Comparison of ENCODE assay signal across 12 cellular contexts in the genomic region with DNA sequence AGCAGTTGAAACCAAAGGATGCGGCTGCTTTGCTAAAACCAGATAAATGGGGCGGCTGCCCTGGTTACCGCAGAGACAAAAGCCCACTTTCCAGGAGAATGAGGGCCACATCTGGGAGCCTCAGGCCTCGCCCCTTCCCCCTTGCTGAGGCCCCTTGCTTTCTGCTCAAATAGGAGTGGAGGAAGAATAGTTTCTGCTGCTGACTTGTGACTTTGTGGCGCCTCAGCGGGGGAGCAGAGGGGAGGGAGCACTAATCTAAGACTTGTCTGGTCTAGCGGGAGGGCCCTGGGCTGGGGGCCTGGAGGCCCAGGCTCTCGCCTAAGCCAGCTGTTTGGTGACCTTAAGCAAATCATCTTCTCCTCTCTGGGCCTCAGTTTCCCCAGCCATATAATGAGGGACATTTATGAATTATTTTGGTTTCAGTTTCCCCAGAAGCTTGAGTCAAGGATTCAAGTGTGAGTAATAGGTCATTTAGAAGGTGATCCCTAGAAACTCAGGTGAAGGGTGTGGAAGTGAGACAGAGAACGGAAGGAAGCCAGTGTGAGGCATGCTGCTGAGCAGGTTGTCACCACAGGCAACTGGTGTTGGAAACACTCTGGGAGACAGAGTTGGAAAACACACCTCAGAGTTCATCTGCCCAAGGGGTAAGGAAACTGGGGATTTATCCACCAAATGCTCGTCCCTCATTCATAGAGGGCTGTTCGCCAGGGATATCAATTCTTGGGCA. TPM values are rescaled to one million over a fixed set of nuclear protein-coding genes. Genes with fewer than 3 reads are reported as not detected.
DNase-seq lines count a peak whose midpoint lies in the region; ATAC-seq lines count a peak whose summit lies in the region.
"Had no signal": no experiment of that assay in that cellular context is flagged by ENCODE, and none has a peak within 500 bp of the region (broad histone marks: within the 10 kb centered on the region; RNA-seq: fewer than 3 reads in every experiment).

No MANE protein-coding gene starts in this region.

- no peak for ATAC-seq in stimulated activated naive CD8-positive, alpha-beta T cell treated with anti-CD3 and anti-CD28 coated beads, Interleukin-15, amount 100 ng/mL, for 72 hours

- H3K4me1 ChIP-seq in effector memory CD4-positive, alpha-beta T cell (ENCODE audit: control insufficient read depth, insufficient read depth, low read length, poor library complexity, severe bottlenecking) = peaks cover 11% of the 10 kb centered on the region

- intact Hi-C loops in activated CD4-positive, alpha-beta memory T cell treated with anti-CD3 and anti-CD28 coated beads for 36 hours (cut with micrococcal nuclease) = no loop called here

- no peaks in the 10 kb centered on the region for H3K27me3 ChIP-seq in effector memory CD4-positive, alpha-beta T cell (replicated peaks; ENCODE audit: control insufficient read depth, insufficient read depth, low read length, poor library complexity, severe bottlenecking)
- H3K27me3 ChIP-seq: SJSA1 had no signal

- peak overlapping the region; percentile 82 for H3K27ac Mint-ChIP-seq in activated naive CD4-positive, alpha-beta T cell treated with anti-CD3 and anti-CD28 coated beads, Interleukin-2, amount 10 ng/mL, durations not matched to agents 7 days and 5 days
- H3K27ac Mint-ChIP-seq in activated CD4-positive, alpha-beta memory T cell treated with anti-CD3 and anti-CD28 coated beads for 36 hours = peak overlapping the region; percentile 40
- no peak overlapping the region for H3K27ac Mint-ChIP-seq in stimulated activated naive CD8-positive, alpha-beta T cell treated with anti-CD3 and anti-CD28 coated beads, Interleukin-15, amount 100 ng/mL, for 72 hours
- H3K27ac Mint-ChIP-seq: memory B cell had no signal

- H3K4me3 Mint-ChIP-seq in activated naive CD4-positive, alpha-beta T cell treated with anti-CD3 and anti-CD28 coated beads, Interleukin-2, amount 10 ng/mL, durations not matched to agents 7 days and 5 days = no peak overlapping the region
- H3K4me3 Mint-ChIP-seq in activated CD4-positive, alpha-beta memory T cell treated with anti-CD3 and anti-CD28 coated beads for 36 hours = peak overlapping the region; percentile 12
- H3K4me3 Mint-ChIP-seq in stimulated activated naive CD8-positive, alpha-beta T cell treated with anti-CD3 and anti-CD28 coated beads, Interleukin-15, amount 100 ng/mL, for 72 hours = peak overlapping the region; percentile 42 to 60
- H3K4me3 Mint-ChIP-seq: memory B cell had no signal

- peaks cover 20% of the 10 kb centered on the region for H3K4me1 Mint-ChIP-seq in activated naive CD4-positive, alpha-beta T cell treated with anti-CD3 and anti-CD28 coated beads, Interleukin-2, amount 10 ng/mL, durations not matched to agents 7 days and 5 days
- H3K4me1 Mint-ChIP-seq in activated CD4-positive, alpha-beta memory T cell treated with anti-CD3 and anti-CD28 coated beads for 36 hours (ENCODE audit: low read depth) = peaks cover 50% of the 10 kb centered on the region
- H3K4me1 Mint-ChIP-seq in stimulated activated naive CD8-positive, alpha-beta T cell treated with anti-CD3 and anti-CD28 coated beads, Interleukin-15, amount 100 ng/mL, for 72 hours = peaks cover 55% of the 10 kb centered on the region

- no peaks in the 10 kb centered on the region for H3K36me3 ChIP-seq in effector memory CD4-positive, alpha-beta T cell (ENCODE audit: control insufficient read depth, insufficient read depth, low read length)
- H3K36me3 ChIP-seq: SJSA1 had no signal

- H3K9me3 ChIP-seq in effector memory CD4-positive, alpha-beta T cell (ENCODE audit: control insufficient read depth, low read length) = no peaks in the 10 kb centered on the region
- H3K9me3 ChIP-seq: SJSA1 had no signal

- no peak overlapping the region for H3K27ac ChIP-seq in effector memory CD4-positive, alpha-beta T cell (ENCODE audit: insufficient read depth, low read length, poor library complexity, severe bottlenecking)
- H3K27ac ChIP-seq: SJSA1 had no signal

- H3K4me3 ChIP-seq in effector memory CD4-positive, alpha-beta T cell (ENCODE audit: insufficient read depth, low read depth, low read length, poor library complexity, severe bottlenecking) = no peak overlapping the region
- H3K4me3 ChIP-seq: SJSA1 had no signal

- no peaks in the 10 kb centered on the region for H3K36me3 Mint-ChIP-seq in activated naive CD4-positive, alpha-beta T cell treated with anti-CD3 and anti-CD28 coated beads, Interleukin-2, amount 10 ng/mL, durations not matched to agents 7 days and 5 days
- no peaks in the 10 kb centered on the region for H3K36me3 Mint-ChIP-seq in activated CD4-positive, alpha-beta memory T cell treated with anti-CD3 and anti-CD28 coated beads for 36 hours
- H3K36me3 Mint-ChIP-seq: memory B cell had no signal

- DNase-seq in activated naive CD4-positive, alpha-beta T cell treated with anti-CD3 and anti-CD28 coated beads, Interleukin-2, amount 10 ng/mL, durations not matched to agents 7 days and 5 days = peak; percentile 29
- DNase-seq in activated naive CD4-positive, alpha-beta T cell (lab: John Stamatoyannopoulos, UW) = no peak
- peak; percentile 27 for DNase-seq in activated CD4-positive, alpha-beta memory T cell treated with anti-CD3 and anti-CD28 coated beads for 36 hours
- DNase-seq in iPS-NIHi7 (ENCODE audit: extremely low spot score) (peak; percentile 66), NCI-H1105 (lab: John Stamatoyannopoulos, UW) (no peak), NCI-H1092 treated with DMSO at 0.1 percent for 48 hours (lab: John Stamatoyannopoulos, UW) (no peak)
- DNase-seq in stimulated activated naive CD8-positive, alpha-beta T cell treated with anti-CD3 and anti-CD28 coated beads, Interleukin-15, amount 100 ng/mL, for 72 hours = no peak
- DNase-seq in effector memory CD4-positive, alpha-beta T cell = no peak
- DNase-seq: activated CD8-positive, alpha-beta memory T cell treated with anti-CD3 and anti-CD28 coated beads for 24 hours; NCI-H2171 had no signal

- CTCF ChIA-PET in activated naive CD4-positive, alpha-beta T cell treated with anti-CD3 and anti-CD28 coated beads, Interleukin-2, amount 10 ng/mL, durations not matched to agents 7 days and 5 days (lab: Charles Lee) = interaction anchor here (0.7 to 1.3 kb wide), 2 partner anchors 26 to 29 kb away, joined by 3 read pairs; partner anchors contain the start of gene SMAD3
- CTCF ChIA-PET in activated CD4-positive, alpha-beta memory T cell treated with anti-CD3 and anti-CD28 coated beads for 36 hours (lab: Charles Lee) = no interaction called here

- POLR2A ChIA-PET in activated CD4-positive, alpha-beta memory T cell treated with anti-CD3 and anti-CD28 coated beads for 36 hours (lab: Charles Lee) = no interaction called here

- no peaks in the 10 kb centered on the region for H3K9me3 Mint-ChIP-seq in activated naive CD4-positive, alpha-beta T cell treated with anti-CD3 and anti-CD28 coated beads, Interleukin-2, amount 10 ng/mL, durations not matched to agents 7 days and 5 days
- no peaks in the 10 kb centered on the region for H3K9me3 Mint-ChIP-seq in activated CD4-positive, alpha-beta memory T cell treated with anti-CD3 and anti-CD28 coated beads for 36 hours
- no peaks in the 10 kb centered on the region for H3K9me3 Mint-ChIP-seq in stimulated activated naive CD8-positive, alpha-beta T cell treated with anti-CD3 and anti-CD28 coated beads, Interleukin-15, amount 100 ng/mL, for 72 hours
- H3K9me3 Mint-ChIP-seq: memory B cell had no signal

- H3K27me3 Mint-ChIP-seq in activated naive CD4-positive, alpha-beta T cell treated with anti-CD3 and anti-CD28 coated beads, Interleukin-2, amount 10 ng/mL, durations not matched to agents 7 days and 5 days = peaks cover 28% of the 10 kb centered on the region
- no peaks in the 10 kb centered on the region for H3K27me3 Mint-ChIP-seq in activated CD4-positive, alpha-beta memory T cell treated with anti-CD3 and anti-CD28 coated beads for 36 hours
- H3K27me3 Mint-ChIP-seq in stimulated activated naive CD8-positive, alpha-beta T cell treated with anti-CD3 and anti-CD28 coated beads, Interleukin-15, amount 100 ng/mL, for 72 hours = no peaks in the 10 kb centered on the region
- H3K27me3 Mint-ChIP-seq: memory B cell had no signal

RNA-seq across cellular contexts. Expression of gene SMAD3, which starts 25.9 kb away (rescaled TPM):
- total RNA-seq in activated CD4-positive, alpha-beta memory T cell treated with anti-CD3 and anti-CD28 coated beads for 36 hours = 10 to 100 TPM; 50.2 to 50.5 TPM

Comparison
In these comparisons a context has a peak if more than half of its experiments do, and no peak if none do; other contexts are left out.
1. DNase-seq: peak in activated naive CD4-positive, alpha-beta T cell treated with anti-CD3 and anti-CD28 coated beads, Interleukin-2, amount 10 ng/mL, durations not matched to agents 7 days and 5 days (single experiment), activated CD4-positive, alpha-beta memory T cell treated with anti-CD3 and anti-CD28 coated beads for 36 hours (single experiment) and iPS-NIHi7 (single experiment); none in activated naive CD4-positive, alpha-beta T cell (0 of 4), stimulated activated naive CD8-positive, alpha-beta T cell treated with anti-CD3 and anti-CD28 coated beads, Interleukin-15, amount 100 ng/mL, for 72 hours (0 of 2), NCI-H1105 (single experiment), NCI-H1092 treated with DMSO at 0.1 percent for 48 hours (single experiment) and effector memory CD4-positive, alpha-beta T cell (0 of 3).
2. H3K27ac Mint-ChIP-seq: peak in activated naive CD4-positive, alpha-beta T cell treated with anti-CD3 and anti-CD28 coated beads, Interleukin-2, amount 10 ng/mL, durations not matched to agents 7 days and 5 days (single experiment) and activated CD4-positive, alpha-beta memory T cell treated with anti-CD3 and anti-CD28 coated beads for 36 hours (single experiment); none in stimulated activated naive CD8-positive, alpha-beta T cell treated with anti-CD3 and anti-CD28 coated beads, Interleukin-15, amount 100 ng/mL, for 72 hours (0 of 2).